Comparison of ENCODE assay signal across 1 cellular context in genomic region chr2:74413001-74413698, GRCh38.
TF ChIP-seq lines count a peak whose summit lies in the region.

No MANE protein-coding gene starts in this region.

TF ChIP-seq in HepG2, 621 proteins besides CTCF, POLR2A, EP300 and RAD21 (continued from another document and continues in another):
- TF ChIP-seq PAXIP1 (CRISPR knock-in tag; conservative IDR thresholded peaks at IDR 0.05) (peak; percentile 79), PRPF4 (IDR thresholded peaks at IDR 0.05; ENCODE audit: low read depth, low read length, poor library complexity, severe bottlenecking) (no peak), NFE2L2 (IDR thresholded peaks at IDR 0.05; ENCODE audit: low read length) (no peak), GATAD2A (CRISPR knock-in tag; IDR thresholded peaks at IDR 0.05) (0 out of 2 replicates have a peak, but pooled peaks have one; percentile 43), ZNF772 (CRISPR knock-in tag; IDR thresholded peaks at IDR 0.05) (peak; percentile 49; the same call in 1 of the 2 replicates), JDP2 (CRISPR knock-in tag; IDR thresholded peaks at IDR 0.05; ENCODE audit: borderline replicate concordance) (no peak), ZNF430 (CRISPR knock-in tag; IDR thresholded peaks at IDR 0.05) (peak; percentile 72; the same call in 1 of the 2 replicates), SIN3A (IDR thresholded peaks at IDR 0.05; ENCODE audit: borderline replicate concordance, low read depth, low read length) (peak; percentile 51; the same call in 1 of the 2 replicates), ZC3H4 (CRISPR knock-in tag; IDR thresholded peaks at IDR 0.05; ENCODE audit: borderline replicate concordance) (no peak), ZNF382 (CRISPR knock-in tag; IDR thresholded peaks at IDR 0.05; ENCODE audit: borderline replicate concordance) (no peak), ZNF253 (CRISPR knock-in tag; IDR thresholded peaks at IDR 0.05; ENCODE audit: borderline replicate concordance) (no peak), ZNF496 (CRISPR knock-in tag; IDR thresholded peaks at IDR 0.05; ENCODE audit: insufficient replicate concordance) (no peak), ZSCAN20 (CRISPR knock-in tag; IDR thresholded peaks at IDR 0.05; ENCODE audit: borderline replicate concordance) (no peak), ZNF281 (CRISPR knock-in tag; IDR thresholded peaks at IDR 0.05; ENCODE audit: borderline replicate concordance) (no peak), THAP11 (CRISPR knock-in tag; IDR thresholded peaks at IDR 0.05) (no peak), ONECUT2 (CRISPR knock-in tag; IDR thresholded peaks at IDR 0.05) (no peak), KLF6 (CRISPR knock-in tag; IDR thresholded peaks at IDR 0.05) (no peak), ZNF326 (CRISPR knock-in tag; IDR thresholded peaks at IDR 0.05; ENCODE audit: borderline replicate concordance) (no peak), ATF3 (CRISPR knock-in tag; IDR thresholded peaks at IDR 0.05) (no peak), KLF15 (CRISPR knock-in tag; IDR thresholded peaks at IDR 0.05; ENCODE audit: borderline replicate concordance) (no peak), ZFP1 (CRISPR knock-in tag; IDR thresholded peaks at IDR 0.05) (no peak), MXD4 (CRISPR knock-in tag; IDR thresholded peaks at IDR 0.05) (no peak), TEAD3 (CRISPR knock-in tag; optimal IDR thresholded peaks at IDR 0.05; ENCODE audit: borderline replicate concordance) (peak; percentile 86), IRF2 (CRISPR knock-in tag; IDR thresholded peaks at IDR 0.05) (peak; percentile 55; the same call in 1 of the 2 replicates), KDM5A (IDR thresholded peaks at IDR 0.05; ENCODE audit: borderline replicate concordance, low read length) (no peak), KDM5B (CRISPR knock-in tag; IDR thresholded peaks at IDR 0.05; ENCODE audit: borderline replicate concordance) (no peak; the same call in 1 of the 2 replicates), RFX5 (IDR thresholded peaks at IDR 0.05; ENCODE audit: low read depth, low read length) (no peak), PTBP1 (IDR thresholded peaks at IDR 0.05; ENCODE audit: low read depth, low read length, poor library complexity, severe bottlenecking) (no peak), ZSCAN12 (CRISPR knock-in tag; IDR thresholded peaks at IDR 0.05) (no peak), XRCC5 (optimal IDR thresholded peaks at IDR 0.05; ENCODE audit: low read length) (peak; percentile 66), ZFY (CRISPR knock-in tag; IDR thresholded peaks at IDR 0.05) (no peak), POLR2AphosphoS2 (IDR thresholded peaks at IDR 0.05; ENCODE audit: low read depth, low read length) (no peak), CEBPZ (IDR thresholded peaks at IDR 0.05; ENCODE audit: low read length) (no peak), ZNF432 (CRISPR knock-in tag; IDR thresholded peaks at IDR 0.05; ENCODE audit: borderline replicate concordance) (no peak), POGK (CRISPR knock-in tag; conservative IDR thresholded peaks at IDR 0.05) (no peak; the same call in 1 of the 2 replicates), ZNF547 (CRISPR knock-in tag; IDR thresholded peaks at IDR 0.05) (no peak)
- TF ChIP-seq, protein P1, sequence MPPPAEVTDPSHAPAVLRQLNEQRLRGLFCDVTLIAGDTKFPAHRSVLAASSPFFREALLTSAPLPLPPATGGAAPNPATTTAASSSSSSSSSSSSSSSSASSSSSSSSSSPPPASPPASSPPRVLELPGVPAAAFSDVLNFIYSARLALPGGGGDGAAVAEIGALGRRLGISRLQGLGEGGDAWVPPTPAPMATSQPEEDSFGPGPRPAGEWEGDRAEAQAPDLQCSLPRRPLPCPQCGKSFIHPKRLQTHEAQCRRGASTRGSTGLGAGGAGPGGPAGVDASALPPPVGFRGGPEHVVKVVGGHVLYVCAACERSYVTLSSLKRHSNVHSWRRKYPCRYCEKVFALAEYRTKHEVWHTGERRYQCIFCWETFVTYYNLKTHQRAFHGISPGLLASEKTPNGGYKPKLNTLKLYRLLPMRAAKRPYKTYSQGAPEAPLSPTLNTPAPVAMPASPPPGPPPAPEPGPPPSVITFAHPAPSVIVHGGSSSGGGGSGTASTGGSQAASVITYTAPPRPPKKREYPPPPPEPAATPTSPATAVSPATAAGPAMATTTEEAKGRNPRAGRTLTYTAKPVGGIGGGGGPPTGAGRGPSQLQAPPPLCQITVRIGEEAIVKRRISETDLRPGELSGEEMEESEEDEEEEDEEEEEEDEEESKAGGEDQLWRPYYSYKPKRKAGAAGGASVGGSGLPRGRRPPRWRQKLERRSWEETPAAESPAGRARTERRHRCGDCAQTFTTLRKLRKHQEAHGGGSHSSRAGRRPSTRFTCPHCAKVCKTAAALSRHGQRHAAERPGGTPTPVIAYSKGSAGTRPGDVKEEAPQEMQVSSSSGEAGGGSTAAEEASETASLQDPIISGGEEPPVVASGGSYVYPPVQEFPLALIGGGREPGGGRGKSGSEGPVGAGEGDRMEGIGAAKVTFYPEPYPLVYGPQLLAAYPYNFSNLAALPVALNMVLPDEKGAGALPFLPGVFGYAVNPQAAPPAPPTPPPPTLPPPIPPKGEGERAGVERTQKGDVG (CRISPR knock-in tag; IDR thresholded peaks at IDR 0.05; ENCODE audit: borderline replicate concordance) = no peak
- TF ChIP-seq, protein P2, sequence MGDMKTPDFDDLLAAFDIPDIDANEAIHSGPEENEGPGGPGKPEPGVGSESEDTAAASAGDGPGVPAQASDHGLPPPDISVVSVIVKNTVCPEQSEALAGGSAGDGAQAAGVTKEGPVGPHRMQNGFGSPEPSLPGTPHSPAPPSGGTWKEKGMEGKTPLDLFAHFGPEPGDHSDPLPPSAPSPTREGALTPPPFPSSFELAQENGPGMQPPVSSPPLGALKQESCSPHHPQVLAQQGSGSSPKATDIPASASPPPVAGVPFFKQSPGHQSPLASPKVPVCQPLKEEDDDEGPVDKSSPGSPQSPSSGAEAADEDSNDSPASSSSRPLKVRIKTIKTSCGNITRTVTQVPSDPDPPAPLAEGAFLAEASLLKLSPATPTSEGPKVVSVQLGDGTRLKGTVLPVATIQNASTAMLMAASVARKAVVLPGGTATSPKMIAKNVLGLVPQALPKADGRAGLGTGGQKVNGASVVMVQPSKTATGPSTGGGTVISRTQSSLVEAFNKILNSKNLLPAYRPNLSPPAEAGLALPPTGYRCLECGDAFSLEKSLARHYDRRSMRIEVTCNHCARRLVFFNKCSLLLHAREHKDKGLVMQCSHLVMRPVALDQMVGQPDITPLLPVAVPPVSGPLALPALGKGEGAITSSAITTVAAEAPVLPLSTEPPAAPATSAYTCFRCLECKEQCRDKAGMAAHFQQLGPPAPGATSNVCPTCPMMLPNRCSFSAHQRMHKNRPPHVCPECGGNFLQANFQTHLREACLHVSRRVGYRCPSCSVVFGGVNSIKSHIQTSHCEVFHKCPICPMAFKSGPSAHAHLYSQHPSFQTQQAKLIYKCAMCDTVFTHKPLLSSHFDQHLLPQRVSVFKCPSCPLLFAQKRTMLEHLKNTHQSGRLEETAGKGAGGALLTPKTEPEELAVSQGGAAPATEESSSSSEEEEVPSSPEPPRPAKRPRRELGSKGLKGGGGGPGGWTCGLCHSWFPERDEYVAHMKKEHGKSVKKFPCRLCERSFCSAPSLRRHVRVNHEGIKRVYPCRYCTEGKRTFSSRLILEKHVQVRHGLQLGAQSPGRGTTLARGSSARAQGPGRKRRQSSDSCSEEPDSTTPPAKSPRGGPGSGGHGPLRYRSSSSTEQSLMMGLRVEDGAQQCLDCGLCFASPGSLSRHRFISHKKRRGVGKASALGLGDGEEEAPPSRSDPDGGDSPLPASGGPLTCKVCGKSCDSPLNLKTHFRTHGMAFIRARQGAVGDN (CRISPR knock-in tag; IDR thresholded peaks at IDR 0.05) = peak; percentile 77
